ENCODE assay signal across 17 cellular contexts in the genomic region with DNA sequence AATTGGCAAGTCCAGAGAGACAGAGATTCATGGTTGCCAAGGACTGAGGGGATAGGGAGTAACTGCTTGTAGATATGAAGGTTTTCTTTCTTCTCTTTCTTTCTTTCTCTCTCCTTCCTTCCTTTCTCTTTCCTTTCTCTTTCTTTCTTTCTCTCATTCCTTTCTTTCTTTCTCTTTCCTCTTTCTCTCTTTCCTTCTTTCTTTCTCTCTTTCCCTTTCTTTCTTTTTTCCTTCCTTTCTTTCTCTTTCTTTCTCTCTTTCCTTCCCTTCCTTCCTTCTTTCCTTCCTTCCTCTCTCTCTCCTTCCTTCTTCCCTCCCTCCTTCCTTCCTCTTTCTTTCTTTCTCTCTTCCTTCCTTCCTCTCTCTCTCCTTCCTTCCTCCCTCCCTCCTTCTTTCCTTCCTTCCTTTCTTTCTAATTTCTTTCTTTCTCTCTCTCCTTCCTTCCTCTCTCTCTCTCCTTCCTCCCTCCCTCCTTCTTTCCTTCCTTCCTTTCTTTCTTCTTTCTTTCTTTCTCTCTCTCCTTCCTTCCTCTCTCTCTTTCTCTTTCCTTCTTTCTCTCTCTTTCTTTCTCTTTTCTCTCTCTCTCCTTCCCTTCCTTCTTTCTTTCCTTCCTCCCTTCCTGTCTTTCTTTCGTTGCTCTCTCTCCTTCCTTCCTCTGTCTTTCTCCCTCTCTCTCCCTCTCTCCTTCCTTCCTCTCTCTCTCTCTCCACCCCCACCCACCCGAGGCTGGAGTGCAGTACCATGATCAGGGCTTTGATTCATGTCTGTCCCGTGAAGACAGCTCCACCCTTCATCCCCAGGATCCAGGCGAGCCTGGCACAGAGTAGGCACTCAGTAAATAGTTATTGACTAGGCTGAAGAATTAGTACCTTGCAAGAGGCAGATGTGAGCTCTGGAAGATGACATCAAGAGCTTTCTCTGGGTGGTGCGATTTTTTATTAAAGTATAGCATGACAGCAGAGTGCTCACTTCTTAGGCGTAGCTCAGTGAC. TPM values are rescaled to one million over a fixed set of nuclear protein-coding genes. Genes with fewer than 3 reads are reported as not detected.
DNase-seq lines count a peak whose midpoint lies in the region; ATAC-seq and TF ChIP-seq lines count a peak whose summit lies in the region.
"Had no signal": no experiment of that assay in that cellular context is flagged by ENCODE, and none has a peak within 500 bp of the region (broad histone marks: within the 10 kb centered on the region; RNA-seq: fewer than 3 reads in every experiment).

No MANE protein-coding gene starts in this region.

- H3K36me3 ChIP-seq in HEK293 (ENCODE audit: control insufficient read depth in 2 of 2, insufficient read depth in 1 of 2, low read length in 2 of 2) = no peaks in the 10 kb centered on the region
- no peaks in the 10 kb centered on the region for H3K36me3 ChIP-seq in osteoblast (ENCODE audit: insufficient read depth, low read length)
- H3K36me3 ChIP-seq: BLaER1 treated with 17β-estradiol and CSF1 and Interleukin-3, amounts not matched to agents 10 nM and 100 nM had no signal

- POLR2A ChIA-PET in HEK293 (lab: Yijun Ruan, JAX) = interaction anchor here (0.6 to 1.5 kb wide), 4 partner anchors 12 to 1323 kb away, joined by 3 read pairs; no protein-coding TSS in a partner anchor
- POLR2A ChIA-PET in WTC11 (lab: Charles Lee) = interaction anchor here (0.8 to 1.5 kb wide), 2 partner anchors 49 to 52 kb away, joined by 3 read pairs; partner anchors contain the start of gene OLFML2A

- no peaks in the 10 kb centered on the region for H3K79me2 ChIP-seq in osteoblast (ENCODE audit: insufficient read depth, low read length)

- peaks cover 10% of the 10 kb centered on the region for H3K4me1 Mint-ChIP-seq in WTC11
- peaks cover 16% of the 10 kb centered on the region for H3K4me1 Mint-ChIP-seq in osteocyte (ENCODE audit: unreplicated experiment)
- peaks cover 7% of the 10 kb centered on the region for H3K4me1 Mint-ChIP-seq in HFFc6 (ENCODE audit: low read depth)
- H3K4me1 Mint-ChIP-seq in activated naive CD8-positive, alpha-beta T cell treated with anti-CD3 and anti-CD28 coated beads, Interleukin-2, amount 50 U/mL, for 24 hours = no peaks in the 10 kb centered on the region

- H3K27me3 Mint-ChIP-seq in WTC11 (ENCODE audit: low read depth) (peaks cover 8% of the 10 kb centered on the region; the same call in 1 of the 2 replicates), osteocyte (ENCODE audit: unreplicated experiment) (no peaks in the 10 kb centered on the region), HFFc6 (ENCODE audit: insufficient read depth) (no peaks in the 10 kb centered on the region; the same call in none of the 2 replicates)
- H3K27me3 Mint-ChIP-seq in activated naive CD8-positive, alpha-beta T cell treated with anti-CD3 and anti-CD28 coated beads, Interleukin-2, amount 50 U/mL, for 24 hours = no peaks in the 10 kb centered on the region
- H3K27me3 Mint-ChIP-seq: IgD-negative memory B cell had no signal

- H3K4me2 ChIP-seq in osteoblast (ENCODE audit: insufficient read depth, low read length) = no peak overlapping the region

- H3K4me3 ChIP-seq in HEK293 (ENCODE audit: low read depth, low read length) = no peak overlapping the region
- no peak overlapping the region for H3K4me3 ChIP-seq in osteoblast (ENCODE audit: insufficient read depth, low read length)
- H3K4me3 ChIP-seq: BLaER1 treated with 17β-estradiol and CSF1 and Interleukin-3, amounts not matched to agents 10 nM and 100 nM had no signal

- H2AFZ ChIP-seq in osteoblast (ENCODE audit: low read length) = no peak overlapping the region

- H3K4me1 ChIP-seq in HEK293 (ENCODE audit: control insufficient read depth, insufficient read depth, low read length) = peaks cover 3% of the 10 kb centered on the region
- peaks cover 7% of the 10 kb centered on the region for H3K4me1 ChIP-seq in osteoblast (ENCODE audit: insufficient read depth, low read length)

- no peaks in the 10 kb centered on the region for H4K20me1 ChIP-seq in osteoblast (ENCODE audit: insufficient read depth, low read length)
- H4K20me1 ChIP-seq: BLaER1 treated with 17β-estradiol and CSF1 and Interleukin-3, amounts not matched to agents 10 nM and 100 nM had no signal

- H3K9me3 ChIP-seq in HEK293 (ENCODE audit: control insufficient read depth, insufficient read depth, low read depth, low read length) = no peaks in the 10 kb centered on the region
- no peaks in the 10 kb centered on the region for H3K9me3 ChIP-seq in osteoblast (ENCODE audit: low read depth, low read length)

- DNase-seq in WTC11 (ENCODE audit: low spot score) (no peak), osteocyte (ENCODE audit: extremely low spot score, unreplicated experiment) (no peak), HFFc6 (no peak), osteoblast (ENCODE audit: insufficient read length, low spot score, missing footprints) (no peak)
- DNase-seq in activated naive CD8-positive, alpha-beta T cell treated with anti-CD3 and anti-CD28 coated beads, Interleukin-2, amount 50 U/mL, for 24 hours = no peak
- DNase-seq: DMS 273 treated with DMSO at 0.1 percent for 48 hours, NCI-H1436, NCI-H2029 treated with DMSO at 0.1 percent for 48 hours, NCI-H2227 treated with DMSO at 0.1 percent for 48 hours, NCI-H526, RPMI8226 had no signal

- H3K27ac Mint-ChIP-seq in WTC11 (no peak overlapping the region), osteocyte (ENCODE audit: unreplicated experiment) (peak overlapping the region; percentile 54), HFFc6 (no peak overlapping the region; the same call in 1 of the 2 replicates)
- no peak overlapping the region for H3K27ac Mint-ChIP-seq in activated naive CD8-positive, alpha-beta T cell treated with anti-CD3 and anti-CD28 coated beads, Interleukin-2, amount 50 U/mL, for 24 hours
- H3K27ac Mint-ChIP-seq: IgD-negative memory B cell had no signal

- TF ChIP-seq CTCF in HEK293 (tag by site-specific recombination; IDR thresholded peaks at IDR 0.05) (no peak), WTC11 (IDR thresholded peaks at IDR 0.05) (no peak), osteocyte (IDR thresholded peaks at IDR 0.05) (no peak), HFFc6 (IDR thresholded peaks at IDR 0.05) (no peak), osteoblast (IDR thresholded peaks at IDR 0.05; ENCODE audit: extremely low read depth, low read depth, low read length) (no peak)

- H3K27ac ChIP-seq in HEK293 (ENCODE audit: extremely low read depth, low read depth, low read length) = no peak overlapping the region
- no peak overlapping the region for H3K27ac ChIP-seq in osteoblast (ENCODE audit: low read depth, low read length)

- ATAC-seq in WTC11 = no peak
- no peak for ATAC-seq in activated naive CD8-positive, alpha-beta T cell treated with anti-CD3 and anti-CD28 coated beads, Interleukin-2, amount 50 U/mL, for 24 hours

- peaks cover 10% of the 10 kb centered on the region for H3K9me3 Mint-ChIP-seq in WTC11
- H3K9me3 Mint-ChIP-seq in osteocyte (ENCODE audit: unreplicated experiment) = no peaks in the 10 kb centered on the region
- H3K9me3 Mint-ChIP-seq in HFFc6 = peaks cover 6% of the 10 kb centered on the region
- no peaks in the 10 kb centered on the region for H3K9me3 Mint-ChIP-seq in activated naive CD8-positive, alpha-beta T cell treated with anti-CD3 and anti-CD28 coated beads, Interleukin-2, amount 50 U/mL, for 24 hours

- CTCF ChIA-PET in HEK293 (lab: Yijun Ruan, JAX) (interaction anchor here (0.6 to 31.1 kb wide), 6 partner anchors 11 to 53 kb away, joined by 3 to 1257 read pairs (median 6); partner anchors contain the start of genes NR6A1 and OLFML2A), WTC11 (lab: Charles Lee) (interaction anchor here (0.6 to 5.8 kb wide), 12 partner anchors 10 to 212 kb away, joined by 3 to 46 read pairs (median 6); partner anchors contain the start of genes OLFML2A and WDR38)

- H3K4me3 Mint-ChIP-seq in WTC11 (no peak overlapping the region), osteocyte (ENCODE audit: unreplicated experiment) (no peak overlapping the region), HFFc6 (no peak overlapping the region)
- no peak overlapping the region for H3K4me3 Mint-ChIP-seq in activated naive CD8-positive, alpha-beta T cell treated with anti-CD3 and anti-CD28 coated beads, Interleukin-2, amount 50 U/mL, for 24 hours

- H3K36me3 Mint-ChIP-seq in WTC11 (peaks cover 3% of the 10 kb centered on the region; the same call in 1 of the 2 replicates), osteocyte (ENCODE audit: unreplicated experiment) (no peaks in the 10 kb centered on the region), HFFc6 (ENCODE audit: low read depth) (peaks cover 5% of the 10 kb centered on the region; the same call in 1 of the 2 replicates)
- no peaks in the 10 kb centered on the region for H3K36me3 Mint-ChIP-seq in activated naive CD8-positive, alpha-beta T cell treated with anti-CD3 and anti-CD28 coated beads, Interleukin-2, amount 50 U/mL, for 24 hours (ENCODE audit: low read depth)
- H3K36me3 Mint-ChIP-seq: IgD-negative memory B cell had no signal

- H3K27me3 ChIP-seq in osteoblast (ENCODE audit: insufficient read depth, low read length) = peaks cover 6% of the 10 kb centered on the region
- H3K27me3 ChIP-seq: BLaER1 treated with 17β-estradiol and CSF1 and Interleukin-3, amounts not matched to agents 10 nM and 100 nM had no signal

TF ChIP-seq in HEK293, 187 proteins besides CTCF, POLR2A, EP300 and RAD21 (continues in another document):
- TF ChIP-seq ZSCAN23 (tag by site-specific recombination; IDR thresholded peaks at IDR 0.05) = 0 out of 2 replicates have a peak, but pooled peaks have one; percentile 44

TF ChIP-seq in WTC11, 78 proteins besides CTCF, POLR2A, EP300 and RAD21 (continues in another document):
- TF ChIP-seq JUN (CRISPR knock-in tag; IDR thresholded peaks at IDR 0.05) = no peak
- no peak for TF ChIP-seq NFE2L1 (CRISPR knock-in tag; IDR thresholded peaks at IDR 0.05)

RNA-seq across cellular contexts. Expression of gene WDR38, which starts 24.3 kb away (rescaled TPM):
- total RNA-seq in WTC11 (2021) = not detected in 3 replicates
- total RNA-seq in osteocyte = not detected in 2 replicates
- total RNA-seq in HFFc6 (2021; fragmentation: NEBNext Ultra II Directional; extraction: Animal tissue kit (Norgen Biotek cat#: 25700)) = not detected
- not detected in 2 replicates for total RNA-seq in osteoblast
- total RNA-seq: Daoy, H7, OCI-LY7 had no signal

RNA-seq across cellular contexts. Expression of gene RPL35, which starts 32.8 kb away (rescaled TPM):
- total RNA-seq in WTC11 (2021) (1,710 to 1,958 TPM (median 1,927 TPM) in 3 replicates), osteocyte (885 and 912 TPM in 2 replicates), osteoblast (1,644 and 1,645 TPM in 2 replicates)
- total RNA-seq in HFFc6 (2021; fragmentation: NEBNext Ultra II Directional; extraction: Animal tissue kit (Norgen Biotek cat#: 25700)) = 1,000 to 10,000 TPM; 1,470 to 1,706 (median 1,550) TPM

RNA-seq across cellular contexts. Expression of gene ARPC5L, which starts 33.0 kb away (rescaled TPM):
- total RNA-seq in WTC11 (2021) (40.0 to 47.2 TPM (median 40.5 TPM) in 3 replicates), osteocyte (22.5 and 22.8 TPM in 2 replicates), osteoblast (9.8 and 11.8 TPM in 2 replicates)
- total RNA-seq in HFFc6 (2021; fragmentation: NEBNext Ultra II Directional; extraction: Animal tissue kit (Norgen Biotek cat#: 25700)) = 10 to 100 TPM; 39.0 to 55.9 (median 44.7) TPM

RNA-seq across cellular contexts. Expression of gene OLFML2A, which starts 52.0 kb away (rescaled TPM):
- total RNA-seq in WTC11 (2021) (6.7 to 11.6 TPM (median 11.2 TPM) in 3 replicates), osteocyte (146 and 169 TPM in 2 replicates), osteoblast (27.1 and 29.7 TPM in 2 replicates)
- under 1 TPM; 0.30 to 0.88 (median 0.36) TPM for total RNA-seq in HFFc6 (2021; fragmentation: NEBNext Ultra II Directional; extraction: Animal tissue kit (Norgen Biotek cat#: 25700))

RNA-seq across cellular contexts. Expression of gene NR6A1, which starts 57.9 kb away (rescaled TPM):
- 164 to 222 TPM (median 218 TPM) in 3 replicates for total RNA-seq in WTC11 (2021)
- total RNA-seq in osteocyte = 0.56 and 0.78 TPM in 2 replicates
- total RNA-seq in HFFc6 (2021; fragmentation: NEBNext Ultra II Directional; extraction: Animal tissue kit (Norgen Biotek cat#: 25700)) = under 1 TPM; 0.05 to 0.26 (median 0.13) TPM
- 0.36 and 0.88 TPM in 2 replicates for total RNA-seq in osteoblast
